8 cellular contexts compared by ENCODE assay signal in genomic region chr13:94739235-94739634, GRCh38. TPM values are rescaled to one million over a fixed set of nuclear protein-coding genes. Genes with fewer than 3 reads are reported as not detected.
"Had no signal": no experiment of that assay in that cellular context is flagged by ENCODE, and none has a peak within 500 bp of the region (broad histone marks: within the 10 kb centered on the region; RNA-seq: fewer than 3 reads in every experiment).

No MANE protein-coding gene starts in this region.

- ATAC-seq: GM12878 had no signal

- DNase-seq: GDM1, GF-D8 had no signal

- H3K4me3 ChIP-seq: GM12878 had no signal

- FAIRE-seq: G401.6, GM12878, GM12891, GM12892, GM18507, GM19239 had no signal

RNA-seq across cellular contexts. Expression of gene SOX21, which starts 26.9 kb away (rescaled TPM):
- polyA plus RNA-seq: GM12878 had no signal
